ENCODE assay signal across 15 cellular contexts in the genomic region with DNA sequence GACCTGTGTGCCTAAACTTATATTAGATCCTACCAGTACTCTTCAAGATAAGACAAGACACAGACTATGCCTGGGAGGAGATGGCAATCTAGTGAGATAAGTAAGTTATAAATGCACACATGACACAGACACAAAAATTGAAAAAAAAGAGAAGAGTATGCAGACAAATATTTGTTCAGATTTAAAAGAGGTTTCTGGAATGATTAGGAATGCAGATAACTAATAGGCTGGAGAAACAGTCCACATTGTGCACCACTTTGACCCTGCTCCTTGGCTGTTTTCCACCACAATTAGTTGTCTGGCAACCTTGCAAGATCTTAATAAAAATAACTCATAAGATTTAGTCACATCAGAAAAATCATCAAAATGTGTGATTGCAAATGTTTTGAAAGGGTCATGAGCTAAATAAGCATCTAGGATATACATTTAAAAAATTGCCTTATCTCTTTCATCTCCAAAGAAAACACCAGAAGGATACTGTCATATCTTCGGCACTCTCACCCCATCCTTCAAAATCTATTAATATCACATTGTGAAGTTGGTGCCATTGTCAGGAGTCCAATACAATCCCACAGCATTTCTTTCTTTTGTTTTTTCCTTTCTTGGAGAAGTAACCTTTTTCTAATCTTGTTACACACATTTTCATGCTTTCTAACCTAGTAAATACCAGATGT.
DNase-seq lines count a peak whose midpoint lies in the region; TF ChIP-seq lines count a peak whose summit lies in the region.
"Had no signal": no experiment of that assay in that cellular context is flagged by ENCODE, and none has a peak within 500 bp of the region (broad histone marks: within the 10 kb centered on the region; RNA-seq: fewer than 3 reads in every experiment).

No MANE protein-coding gene starts in this region.

- no peak overlapping the region for H3K4me3 Mint-ChIP-seq in progenitor cell of endocrine pancreas (ENCODE audit: low read depth)
- H3K4me3 Mint-ChIP-seq: activated CD8-positive, alpha-beta T cell treated with anti-CD3 and anti-CD28 coated beads for 36 hours; activated naive CD4-positive, alpha-beta T cell treated with anti-CD3 and anti-CD28 coated beads, Interleukin-2, amount 50 U/mL, for 24 hours; T-helper 17 cell had no signal

- no peaks in the 10 kb centered on the region for H3K27me3 Mint-ChIP-seq in progenitor cell of endocrine pancreas

- peaks cover 4% of the 10 kb centered on the region for H3K9me3 Mint-ChIP-seq in progenitor cell of endocrine pancreas (ENCODE audit: low read depth)
- H3K9me3 Mint-ChIP-seq: activated CD8-positive, alpha-beta T cell treated with anti-CD3 and anti-CD28 coated beads for 36 hours; activated naive CD4-positive, alpha-beta T cell treated with anti-CD3 and anti-CD28 coated beads, Interleukin-2, amount 50 U/mL, for 24 hours had no signal

- H3K4me3 ChIP-seq in AG10803 (ENCODE audit: low read length), result no peak overlapping the region
- H3K4me3 ChIP-seq: sigmoid colon, upper lobe of left lung had no signal

- DNase-seq in AG10803 (ENCODE audit: low read depth) (peak; percentile 98), M059J (ENCODE audit: low read depth) (peak; percentile 96), cerebellum (ENCODE audit: low spot score) (peak; percentile 24), myocyte (ENCODE audit: low read depth) (peak; percentile 53), SKM-1 treated with dmso at 0.1 percent for 144 hours (lab: John Stamatoyannopoulos, UW; ENCODE audit: unreplicated experiment) (no peak), progenitor cell of endocrine pancreas (ENCODE audit: low spot score, unreplicated experiment) (no peak)
- no peak for DNase-seq in stimulated activated naive CD4-positive, alpha-beta T cell treated with Interleukin-2 at 50 U/mL for 16 hours (lab: John Stamatoyannopoulos, UW)
- no peak for DNase-seq in stimulated activated CD4-positive, alpha-beta T cell treated with anti-CD3 and anti-CD28 coated beads, Interleukin-2, amount 100 ng/mL, for 48 hours
- DNase-seq: activated CD8-positive, alpha-beta T cell treated with anti-CD3 and anti-CD28 coated beads for 36 hours; effector CD4-positive, alpha-beta T cell; KG1; sigmoid colon; T-helper 17 cell; upper lobe of left lung had no signal

- no peak for TF ChIP-seq CTCF in AG10803 (conservative IDR thresholded peaks at IDR 0.05; ENCODE audit: low read length)
- TF ChIP-seq CTCF in progenitor cell of endocrine pancreas (IDR thresholded peaks at IDR 0.05; ENCODE audit: unreplicated experiment), result no peak

- H3K36me3 Mint-ChIP-seq in progenitor cell of endocrine pancreas (ENCODE audit: insufficient read depth), result no peaks in the 10 kb centered on the region
- H3K36me3 Mint-ChIP-seq: activated naive CD4-positive, alpha-beta T cell treated with anti-CD3 and anti-CD28 coated beads, Interleukin-2, amount 50 U/mL, for 24 hours had no signal

- no peak overlapping the region for H3K27ac Mint-ChIP-seq in progenitor cell of endocrine pancreas
- H3K27ac Mint-ChIP-seq: activated CD8-positive, alpha-beta T cell treated with anti-CD3 and anti-CD28 coated beads for 36 hours; activated naive CD4-positive, alpha-beta T cell treated with anti-CD3 and anti-CD28 coated beads, Interleukin-2, amount 50 U/mL, for 24 hours; T-helper 17 cell had no signal

- peaks cover 16% of the 10 kb centered on the region for H3K4me1 Mint-ChIP-seq in progenitor cell of endocrine pancreas (ENCODE audit: low read depth)
- H3K4me1 Mint-ChIP-seq: activated naive CD4-positive, alpha-beta T cell treated with anti-CD3 and anti-CD28 coated beads, Interleukin-2, amount 50 U/mL, for 24 hours had no signal

Comparison
In these comparisons a context has a peak if more than half of its experiments do, and no peak if none do; other contexts are left out.
1. DNase-seq: peak in AG10803 (single experiment), M059J (single experiment), cerebellum (single experiment) and myocyte (single experiment); none in stimulated activated naive CD4-positive, alpha-beta T cell treated with Interleukin-2 at 50 U/mL for 16 hours (single experiment), stimulated activated CD4-positive, alpha-beta T cell treated with anti-CD3 and anti-CD28 coated beads, Interleukin-2, amount 100 ng/mL, for 48 hours (0 of 2), SKM-1 treated with dmso at 0.1 percent for 144 hours (single experiment) and progenitor cell of endocrine pancreas (single experiment).